In the genomic region with DNA sequence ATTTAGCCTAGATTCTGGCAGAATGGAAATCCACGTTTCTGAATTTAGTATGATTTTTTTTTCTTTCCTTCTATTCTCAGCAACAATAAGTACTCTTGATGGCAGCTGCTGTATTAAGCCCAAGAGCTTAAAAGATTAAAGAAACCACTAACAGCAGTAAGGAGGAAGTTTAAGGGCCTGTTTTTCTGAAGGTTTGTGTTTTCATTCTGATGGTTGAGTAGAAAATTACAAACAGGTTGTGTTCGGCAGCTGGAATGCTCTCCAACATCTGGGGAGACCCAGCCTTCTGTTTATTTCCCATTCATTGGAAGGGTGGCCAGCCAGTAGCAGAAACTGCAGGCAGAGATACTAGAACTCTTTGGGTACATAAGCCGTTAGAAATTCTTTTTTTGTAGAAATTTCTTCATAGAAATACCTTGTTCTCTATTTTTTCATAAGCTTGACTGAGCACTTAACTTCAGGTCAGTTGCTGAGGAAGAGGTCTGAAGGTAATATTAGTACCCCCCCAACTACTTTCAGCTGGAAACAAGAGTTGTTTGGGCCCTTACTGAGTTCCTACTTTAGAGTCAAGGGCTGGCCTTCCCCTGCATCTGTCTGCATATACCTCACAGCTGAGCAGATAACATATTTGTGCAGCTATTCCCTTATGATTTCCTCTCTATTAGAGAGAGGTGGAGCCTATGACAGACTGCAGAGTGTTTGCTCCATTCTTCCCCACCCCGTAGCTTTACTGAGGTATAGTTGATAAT, we compare ENCODE assay signal across 14 cellular contexts.
DNase-seq lines count a peak whose midpoint lies in the region; ATAC-seq, FAIRE-seq and TF ChIP-seq lines count a peak whose summit lies in the region.
"Had no signal": no experiment of that assay in that cellular context is flagged by ENCODE, and none has a peak within 500 bp of the region (broad histone marks: within the 10 kb centered on the region; RNA-seq: fewer than 3 reads in every experiment).

No MANE protein-coding gene starts in this region.

- H3K27me3 ChIP-seq in GM12878 (replicated peaks in 1 of 2; ENCODE audit: control insufficient read depth in 2 of 2, insufficient read depth in 2 of 2, low read length in 1 of 2), result no peaks in the 10 kb centered on the region
- H3K27me3 ChIP-seq: body of pancreas, left lung had no signal

- intact Hi-C loops in GM12878 (cut with micrococcal nuclease; ENCODE audit: unreplicated experiment), result no loop called here

- TF ChIP-seq CTCF in GM12878 (IDR thresholded peaks at IDR 0.05 in 2 of 3, conservative IDR thresholded peaks at IDR 0.05 in 1 of 3; ENCODE audit: control insufficient read depth in 2 of 3, extremely low read depth in 1 of 3, insufficient read depth in 1 of 3, low read depth in 3 of 3, low read length in 3 of 3) (no peak), type B pancreatic cell (conservative IDR thresholded peaks at IDR 0.05) (no peak)

- ATAC-seq in HG03565 (IDR thresholded peaks at IDR 0.05; ENCODE audit: unreplicated experiment), result peak; percentile 41
- peak; percentile 81 for ATAC-seq in GM12878
- ATAC-seq: A549; activated CD4-positive, alpha-beta T cell treated with anti-CD3 and anti-CD28 coated beads for 36 hours; body of pancreas; left lung had no signal

- FAIRE-seq in GM12878 (lab: Jason Lieb, UNC), result no peak
- FAIRE-seq: A549 had no signal

- no peak for TF ChIP-seq RAD21 in GM12878 (IDR thresholded peaks at IDR 0.05; ENCODE audit: insufficient read depth, low read depth, low read length)

- H3K27me3 Mint-ChIP-seq in activated naive CD8-positive, alpha-beta T cell, result no peaks in the 10 kb centered on the region
- no peaks in the 10 kb centered on the region for H3K27me3 Mint-ChIP-seq in activated naive CD8-positive, alpha-beta T cell treated with anti-CD3 and anti-CD28 coated beads for 36 hours
- no peaks in the 10 kb centered on the region for H3K27me3 Mint-ChIP-seq in type B pancreatic cell
- H3K27me3 Mint-ChIP-seq: activated CD4-positive, alpha-beta T cell treated with anti-CD3 and anti-CD28 coated beads for 36 hours had no signal

- no peaks in the 10 kb centered on the region for H4K20me1 ChIP-seq in GM12878 (ENCODE audit: control insufficient read depth, insufficient read depth)

- peak overlapping the region; percentile 57 for H3K27ac ChIP-seq in GM12878 (ENCODE audit: control insufficient read depth, insufficient read depth)
- H3K27ac ChIP-seq: A549, body of pancreas, left lung had no signal

- WGBS in GM12878 (ENCODE audit: insufficient coverage, insufficient replicate concordance, low lambda C conversion rate, missing lambda C conversion rate), result 2% methylated on average over 4 of the region's 4 CpGs

- H3K4me2 ChIP-seq in GM12878 (ENCODE audit: control insufficient read depth, insufficient read depth), result peak overlapping the region; percentile 47; the same call in 1 of the 2 replicates
- H3K4me2 ChIP-seq: A549 had no signal

- SMC1A ChIA-PET in GM12878 (lab: Charles Lee; ENCODE audit: uncharacterized antibody, unreplicated experiment), result interaction anchor here (0.7 to 3.5 kb wide), 19 partner anchors 7 to 745 kb away, joined by 3 to 51 read pairs (median 4); no protein-coding TSS in a partner anchor

- TF ChIP-seq POLR2A in GM12878 (IDR thresholded peaks at IDR 0.05; ENCODE audit: low read depth, low read length), result no peak

- no peak overlapping the region for H3K9ac ChIP-seq in GM12878 (ENCODE audit: control insufficient read depth, insufficient read depth, low read length)

- no peaks in the 10 kb centered on the region for H3K36me3 Mint-ChIP-seq in activated naive CD8-positive, alpha-beta T cell
- H3K36me3 Mint-ChIP-seq in activated naive CD8-positive, alpha-beta T cell treated with anti-CD3 and anti-CD28 coated beads for 36 hours, result no peaks in the 10 kb centered on the region
- H3K36me3 Mint-ChIP-seq in type B pancreatic cell, result no peaks in the 10 kb centered on the region

- no peaks in the 10 kb centered on the region for H3K9me3 ChIP-seq in GM12878 (replicated peaks; ENCODE audit: control insufficient read depth, insufficient read depth, low read length)
- H3K9me3 ChIP-seq: A549, body of pancreas, left lung had no signal

- peak overlapping the region; percentile 3; the same call in 1 of the 2 replicates for H3K4me3 ChIP-seq in GM12878
- H3K4me3 ChIP-seq: A549, body of pancreas, left lung had no signal

- in situ Hi-C loops in GM12878 (cut with MboI), result no loop called here

- POLR2A ChIA-PET in GM12878 (lab: Charles Lee), result interaction anchor here (0.5 to 1.6 kb wide), 3 partner anchors 9 to 53 kb away, joined by 3 to 11 read pairs (median 5); no protein-coding TSS in a partner anchor

- no peak for TF ChIP-seq EP300 in GM12878 (IDR thresholded peaks at IDR 0.05; ENCODE audit: borderline replicate concordance in 1 of 2, control insufficient read depth in 1 of 2, low read depth in 2 of 2, low read length in 2 of 2)

- RAD21 ChIA-PET in GM12878 (lab: Charles Lee; ENCODE audit: unreplicated experiment), result interaction anchor here (0.9 to 2.7 kb wide), 7 partner anchors 9 to 52 kb away, joined by 3 to 15 read pairs (median 4); no protein-coding TSS in a partner anchor

- no TSS peak for BruUV-seq in GM12878 (replicated peaks; lab: Mats Ljungman, UMichigan)

- CTCF ChIA-PET in GM12878 (lab: Yijun Ruan, JAX), result interaction anchor here (2.5 to 3.4 kb wide), 2 partner anchors 10 kb away, joined by 11 to 15 read pairs; no protein-coding TSS in a partner anchor

- H3K4me1 ChIP-seq in GM12878 (ENCODE audit: control insufficient read depth, insufficient read depth, low read length), result peaks cover 16% of the 10 kb centered on the region
- H3K4me1 ChIP-seq: A549, body of pancreas, left lung had no signal

- H2AFZ ChIP-seq in GM12878 (ENCODE audit: control insufficient read depth, low read depth, low read length), result peak overlapping the region; percentile 50

- peak overlapping the region; percentile 8 for H3K27ac Mint-ChIP-seq in activated naive CD8-positive, alpha-beta T cell
- no peak overlapping the region for H3K27ac Mint-ChIP-seq in activated naive CD8-positive, alpha-beta T cell treated with anti-CD3 and anti-CD28 coated beads for 36 hours
- H3K27ac Mint-ChIP-seq in type B pancreatic cell, result peak overlapping the region; percentile 63
- H3K27ac Mint-ChIP-seq: activated CD4-positive, alpha-beta T cell treated with anti-CD3 and anti-CD28 coated beads for 36 hours; activated T-helper 1 cell treated with anti-CD3 and anti-CD28 coated beads, Interleukin-12 subunit alpha, Interleukin-12 subunit beta, Interleukin-2, Interleukin-4 antibody, amounts not matched to agents 30 ng/mL and 10 ng/mL and 1 ng/mL, durations not matched to agents 14 hours and 24 hours and 36 hours had no signal

- no peak overlapping the region for H3K4me3 Mint-ChIP-seq in activated naive CD8-positive, alpha-beta T cell
- no peak overlapping the region for H3K4me3 Mint-ChIP-seq in activated naive CD8-positive, alpha-beta T cell treated with anti-CD3 and anti-CD28 coated beads for 36 hours
- no peak overlapping the region for H3K4me3 Mint-ChIP-seq in type B pancreatic cell
- H3K4me3 Mint-ChIP-seq: activated CD4-positive, alpha-beta T cell treated with anti-CD3 and anti-CD28 coated beads for 36 hours; activated T-helper 1 cell treated with anti-CD3 and anti-CD28 coated beads, Interleukin-12 subunit alpha, Interleukin-12 subunit beta, Interleukin-2, Interleukin-4 antibody, amounts not matched to agents 30 ng/mL and 10 ng/mL and 1 ng/mL, durations not matched to agents 14 hours and 24 hours and 36 hours had no signal

- peaks cover 8% of the 10 kb centered on the region for H3K4me1 Mint-ChIP-seq in activated naive CD8-positive, alpha-beta T cell (ENCODE audit: low read depth)
- H3K4me1 Mint-ChIP-seq in activated naive CD8-positive, alpha-beta T cell treated with anti-CD3 and anti-CD28 coated beads for 36 hours, result peaks cover 5% of the 10 kb centered on the region
- peaks cover 25% of the 10 kb centered on the region for H3K4me1 Mint-ChIP-seq in type B pancreatic cell (ENCODE audit: unreplicated experiment)

- no peaks in the 10 kb centered on the region for H3K9me3 Mint-ChIP-seq in activated naive CD8-positive, alpha-beta T cell (ENCODE audit: low read depth)
- H3K9me3 Mint-ChIP-seq in activated naive CD8-positive, alpha-beta T cell treated with anti-CD3 and anti-CD28 coated beads for 36 hours, result no peaks in the 10 kb centered on the region
- no peaks in the 10 kb centered on the region for H3K9me3 Mint-ChIP-seq in type B pancreatic cell
- H3K9me3 Mint-ChIP-seq: activated T-helper 1 cell treated with anti-CD3 and anti-CD28 coated beads, Interleukin-12 subunit alpha, Interleukin-12 subunit beta, Interleukin-2, Interleukin-4 antibody, amounts not matched to agents 30 ng/mL and 10 ng/mL and 1 ng/mL, durations not matched to agents 14 hours and 24 hours and 36 hours had no signal

- no peak for DNase-seq in activated naive CD8-positive, alpha-beta T cell treated with anti-CD3 and anti-CD28 coated beads for 36 hours
- DNase-seq in GM12878 (ENCODE audit: low read depth, low spot score), result no peak
- DNase-seq in type B pancreatic cell (ENCODE audit: extremely low spot score, unreplicated experiment), result no peak
- DNase-seq in AG20443 (ENCODE audit: low spot score), result no peak
- no peak for DNase-seq in amygdala (lab: John Stamatoyannopoulos, UW)
- no peak for DNase-seq in GM19238 (ENCODE audit: insufficient read length, low spot score)
- DNase-seq: activated CD4-positive, alpha-beta T cell treated with anti-CD3 and anti-CD28 coated beads for 36 hours; body of pancreas; left lung; NCI-H510A treated with DMSO at 0.1 percent for 48 hours had no signal

- H3K79me2 ChIP-seq in GM12878 (ENCODE audit: control insufficient read depth, insufficient read depth, low read length), result no peaks in the 10 kb centered on the region; the same call in none of the 2 replicates

- H3K36me3 ChIP-seq in GM12878 (ENCODE audit: control insufficient read depth in 2 of 2, insufficient read depth in 2 of 2, low read length in 1 of 2), result no peaks in the 10 kb centered on the region
- H3K36me3 ChIP-seq: left lung had no signal

TF ChIP-seq in GM12878, 131 proteins besides CTCF, POLR2A, EP300 and RAD21:
- no peak for TF ChIP-seq RFX5 (IDR thresholded peaks at IDR 0.05; ENCODE audit: low read depth, low read length)
- TF ChIP-seq RUNX3 (IDR thresholded peaks at IDR 0.05; ENCODE audit: low read length), result peak; percentile 11; the same call in 1 of the 2 replicates
- TF ChIP-seq ZBED1 (IDR thresholded peaks at IDR 0.05; ENCODE audit: borderline replicate concordance), result peak; percentile 34; the same call in 1 of the 2 replicates
- TF ChIP-seq, protein P1, sequence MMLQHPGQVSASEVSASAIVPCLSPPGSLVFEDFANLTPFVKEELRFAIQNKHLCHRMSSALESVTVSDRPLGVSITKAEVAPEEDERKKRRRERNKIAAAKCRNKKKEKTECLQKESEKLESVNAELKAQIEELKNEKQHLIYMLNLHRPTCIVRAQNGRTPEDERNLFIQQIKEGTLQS (IDR thresholded peaks at IDR 0.05; ENCODE audit: borderline replicate concordance, extremely low read depth, low read depth, low read length), result no peak
- TF ChIP-seq SPI1 (IDR thresholded peaks at IDR 0.05; ENCODE audit: borderline replicate concordance, insufficient read depth, low read depth, low read length), result 0 out of 2 replicates have a peak, but pooled peaks have one; percentile 2
- 0 out of 2 replicates have a peak, but pooled peaks have one; percentile 22 for TF ChIP-seq EED (IDR thresholded peaks at IDR 0.05; ENCODE audit: low read depth)
